In the genomic region with DNA sequence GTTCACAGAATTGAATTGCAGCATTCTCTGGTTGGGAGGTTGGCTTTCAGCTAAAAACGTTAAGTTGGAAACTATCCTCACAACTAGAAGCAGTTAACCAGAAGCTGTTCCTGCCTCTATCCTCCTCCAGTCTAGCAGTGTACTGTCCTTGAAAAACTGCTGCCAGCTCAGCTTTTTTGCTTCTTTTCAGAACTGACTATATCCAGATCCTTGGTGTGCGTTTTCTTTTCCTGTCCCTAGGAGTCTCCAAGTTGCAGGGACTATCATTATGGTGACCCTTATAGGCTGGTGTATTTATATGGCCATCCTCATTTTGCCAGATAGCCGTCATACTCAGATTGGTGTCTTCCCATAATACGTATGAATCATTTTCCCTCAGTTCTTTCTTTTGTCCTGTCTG, we compare ENCODE assay signal across 15 cellular contexts. TPM values are rescaled to one million over a fixed set of nuclear protein-coding genes. Genes with fewer than 3 reads are reported as not detected.
DNase-seq lines count a peak whose midpoint lies in the region; ATAC-seq, FAIRE-seq and TF ChIP-seq lines count a peak whose summit lies in the region.
"Had no signal": no experiment of that assay in that cellular context is flagged by ENCODE, and none has a peak within 500 bp of the region (broad histone marks: within the 10 kb centered on the region; RNA-seq: fewer than 3 reads in every experiment).

No MANE protein-coding gene starts in this region.

- TF ChIP-seq CTCF in Caco-2 (IDR thresholded peaks at IDR 0.05; ENCODE audit: insufficient read depth in 1 of 2, low read depth in 1 of 2, low read length in 1 of 2, severe bottlenecking in 1 of 2, unreplicated experiment in 1 of 2) (no peak), GM20000 (IDR thresholded peaks at IDR 0.05; ENCODE audit: extremely low read depth, missing control alignments) (no peak), kidney (IDR thresholded peaks at IDR 0.05; ENCODE audit: borderline replicate concordance, extremely low read depth, insufficient read depth) (no peak)

- H3K27ac ChIP-seq in kidney (ENCODE audit: low read depth in 2 of 2, low read length in 2 of 2) = no peak overlapping the region
- H3K27ac ChIP-seq: BLaER1, colonic mucosa had no signal

- BruUV-seq in Caco-2 (replicated peaks; lab: Mats Ljungman, UMichigan) = no TSS peak

- CTCF ChIA-PET in Caco-2 (lab: Charles Lee) = interaction anchor here (0.6 to 1.4 kb wide), 2 partner anchors 56 to 726 kb away, joined by 3 to 5 read pairs; no protein-coding TSS in a partner anchor

- H3K4me3 Mint-ChIP-seq in Caco-2 (ENCODE audit: unreplicated experiment) (no peak overlapping the region), immature natural killer cell (peak overlapping the region; percentile 73 to 93 (median 79))
- H3K4me3 Mint-ChIP-seq in activated naive CD8-positive, alpha-beta T cell = no peak overlapping the region

- peaks cover 78% of the 10 kb centered on the region for H3K36me3 Mint-ChIP-seq in Caco-2 (ENCODE audit: insufficient read depth, unreplicated experiment)
- peaks cover 10% of the 10 kb centered on the region for H3K36me3 Mint-ChIP-seq in activated naive CD8-positive, alpha-beta T cell
- peaks cover 14 to 29% (median 27%) of the 10 kb centered on the region in 3 donors for H3K36me3 Mint-ChIP-seq in immature natural killer cell

- H3K4me1 ChIP-seq in Caco-2 (peaks cover 12% of the 10 kb centered on the region; the same call in 1 of the 2 replicates), kidney (ENCODE audit: control insufficient read depth in 1 of 2, insufficient read depth in 1 of 2, low read depth in 1 of 2, low read length in 2 of 2) (peaks cover 9 to 10% of the 10 kb centered on the region in 2 donors)

- DNase-seq in 8988T (peak; percentile 21), Caco-2 (peak in 1 of 2 experiments; percentile 32), immature natural killer cell (no peak), GM20000 (ENCODE audit: low spot score) (no peak), kidney (no peak)
- DNase-seq: activated naive CD4-positive, alpha-beta T cell treated with anti-CD3 and anti-CD28 coated beads, Interleukin-2, amount 50 U/mL, for 16 hours; colonic mucosa; midbrain; NCI-H446; retina; stimulated activated naive CD4-positive, alpha-beta T cell had no signal

- H3K9me3 ChIP-seq in Caco-2 (no peaks in the 10 kb centered on the region), kidney (ENCODE audit: control insufficient read depth in 1 of 2, low read length in 2 of 2) (no peaks in the 10 kb centered on the region)
- H3K9me3 ChIP-seq: BLaER1, colonic mucosa had no signal

- H3K9ac ChIP-seq in kidney (ENCODE audit: low read length in 2 of 2) = no peak overlapping the region
- H3K9ac ChIP-seq: BLaER1 had no signal

- H3K36me3 ChIP-seq in Caco-2 (ENCODE audit: control insufficient read depth, insufficient read depth, low read length) = peaks cover 8% of the 10 kb centered on the region
- peaks cover 6 to 13% of the 10 kb centered on the region in 2 donors for H3K36me3 ChIP-seq in kidney (ENCODE audit: control insufficient read depth in 1 of 2, insufficient read depth in 2 of 2, low read length in 2 of 2)
- H3K36me3 ChIP-seq: colonic mucosa had no signal

- peak overlapping the region; percentile 33 for H3K27ac Mint-ChIP-seq in Caco-2 (ENCODE audit: unreplicated experiment)
- peak overlapping the region; percentile 41 for H3K27ac Mint-ChIP-seq in activated naive CD8-positive, alpha-beta T cell
- H3K27ac Mint-ChIP-seq in immature natural killer cell = peak overlapping the region; percentile 78 to 95 (median 93)

- ATAC-seq in HG02852 (IDR thresholded peaks at IDR 0.05; ENCODE audit: unreplicated experiment) = no peak
- no peak for ATAC-seq in HG03432 (IDR thresholded peaks at IDR 0.05; ENCODE audit: unreplicated experiment)

- H3K4me1 Mint-ChIP-seq in Caco-2 (ENCODE audit: low read depth, unreplicated experiment) (peaks cover 28% of the 10 kb centered on the region), immature natural killer cell (peaks cover 70 to 73% of the 10 kb centered on the region in 2 donors)
- peaks cover 54% of the 10 kb centered on the region for H3K4me1 Mint-ChIP-seq in activated naive CD8-positive, alpha-beta T cell (ENCODE audit: low read depth)

- H3K27me3 Mint-ChIP-seq in Caco-2 (ENCODE audit: insufficient read depth, unreplicated experiment) (no peaks in the 10 kb centered on the region), immature natural killer cell (ENCODE audit: low read depth in 3 of 3) (peaks cover 0 to 26% (median 4%) of the 10 kb centered on the region in 3 donors)
- no peaks in the 10 kb centered on the region for H3K27me3 Mint-ChIP-seq in activated naive CD8-positive, alpha-beta T cell

- no peaks in the 10 kb centered on the region for H3K27me3 ChIP-seq in Caco-2 (replicated peaks; ENCODE audit: control insufficient read depth, insufficient read depth, low read length)
- H3K27me3 ChIP-seq: BLaER1, colonic mucosa had no signal

- H3K9me3 Mint-ChIP-seq in Caco-2 (ENCODE audit: unreplicated experiment) (no peaks in the 10 kb centered on the region), immature natural killer cell (no peaks in the 10 kb centered on the region)
- no peaks in the 10 kb centered on the region for H3K9me3 Mint-ChIP-seq in activated naive CD8-positive, alpha-beta T cell (ENCODE audit: low read depth)

- no peak for FAIRE-seq in kidney (lab: Jason Lieb, UNC)

- intact Hi-C loops in Caco-2 (cut with micrococcal nuclease; ENCODE audit: unreplicated experiment) (no loop called here), kidney (cut with DNase I) (no loop called here)

- no peak overlapping the region for H3K4me3 ChIP-seq in Caco-2 (ENCODE audit: low read depth, low read length)
- no peak overlapping the region for H3K4me3 ChIP-seq in kidney (ENCODE audit: low read length in 2 of 2)
- H3K4me3 ChIP-seq: BLaER1, colonic mucosa had no signal

- POLR2A ChIA-PET in Caco-2 (lab: Charles Lee) = no interaction called here

RNA-seq across cellular contexts. Expression of gene ITCH, which starts 5.5 kb away (rescaled TPM):
- total RNA-seq in Caco-2 (2022) = 135 and 138 TPM in 2 replicates
- 10 to 100 TPM; 27.3 to 72.5 (median 35.7) TPM for polyA plus RNA-seq in immature natural killer cell
- total RNA-seq in kidney = 63.1 TPM
- polyA plus RNA-seq in kidney (ENCODE audit: insufficient read depth, low read depth, low replicate concordance) = 10.1 TPM

Comparison
In these comparisons a context has a peak if more than half of its experiments do, and no peak if none do; other contexts are left out.
1. H3K27ac Mint-ChIP-seq: peak in every context shown above with its lines; median percentile 93 in immature natural killer cell; 41 in activated naive CD8-positive, alpha-beta T cell; 33 in Caco-2.
2. H3K4me3 Mint-ChIP-seq: peak in immature natural killer cell (5 of 5); none in Caco-2 (single experiment) and activated naive CD8-positive, alpha-beta T cell (single experiment).